ENCODE assay signal across 2 cellular contexts in the genomic region with DNA sequence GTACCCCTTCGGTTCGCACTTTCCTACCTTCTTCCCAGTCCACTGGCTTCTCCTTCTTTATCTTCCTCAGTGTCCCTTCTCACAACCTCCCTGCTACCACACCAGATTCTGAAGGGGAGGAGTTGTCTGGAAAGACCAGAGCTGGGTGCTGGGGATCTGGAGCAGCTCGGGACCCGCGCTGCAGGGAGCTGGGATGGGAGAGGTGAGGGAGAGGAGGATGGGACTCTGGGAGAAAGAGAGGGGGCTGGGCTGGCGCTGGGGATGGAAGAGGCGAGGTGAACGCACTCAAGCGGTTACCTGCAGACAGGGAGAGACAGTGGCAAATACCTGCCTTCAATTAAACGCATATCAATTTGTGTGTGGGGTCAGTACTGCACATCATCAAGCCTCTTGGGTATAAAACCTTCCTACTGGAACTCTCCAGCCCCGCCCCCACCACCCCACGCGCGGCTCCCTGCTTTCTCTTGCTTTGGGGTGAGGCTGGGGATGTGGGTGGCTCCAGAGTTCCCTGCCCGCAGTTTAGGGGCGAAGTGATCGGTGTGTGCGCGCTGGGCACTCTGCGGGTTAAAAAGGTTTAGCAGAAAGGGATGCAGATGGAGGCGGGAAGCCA.
TF ChIP-seq lines count a peak whose summit lies in the region.

No MANE protein-coding gene starts in this region.

TF ChIP-seq in A549, 52 proteins besides CTCF, POLR2A, EP300 and RAD21:
- TF ChIP-seq, protein P1, sequence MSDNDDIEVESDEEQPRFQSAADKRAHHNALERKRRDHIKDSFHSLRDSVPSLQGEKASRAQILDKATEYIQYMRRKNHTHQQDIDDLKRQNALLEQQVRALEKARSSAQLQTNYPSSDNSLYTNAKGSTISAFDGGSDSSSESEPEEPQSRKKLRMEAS (IDR thresholded peaks at IDR 0.05): no peak
- TF ChIP-seq FOSL2 (IDR thresholded peaks at IDR 0.05): no peak
- no peak for TF ChIP-seq FOSL2 (CRISPR knock-in tag; IDR thresholded peaks at IDR 0.05)
- TF ChIP-seq, protein P2, sequence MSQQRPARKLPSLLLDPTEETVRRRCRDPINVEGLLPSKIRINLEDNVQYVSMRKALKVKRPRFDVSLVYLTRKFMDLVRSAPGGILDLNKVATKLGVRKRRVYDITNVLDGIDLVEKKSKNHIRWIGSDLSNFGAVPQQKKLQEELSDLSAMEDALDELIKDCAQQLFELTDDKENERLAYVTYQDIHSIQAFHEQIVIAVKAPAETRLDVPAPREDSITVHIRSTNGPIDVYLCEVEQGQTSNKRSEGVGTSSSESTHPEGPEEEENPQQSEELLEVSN (IDR thresholded peaks at IDR 0.05; ENCODE audit: borderline replicate concordance, low read depth): no peak
- TF ChIP-seq RNF2 (IDR thresholded peaks at IDR 0.05; ENCODE audit: borderline replicate concordance, low read depth): no peak
- TF ChIP-seq RCOR1 (IDR thresholded peaks at IDR 0.05; ENCODE audit: low read depth, low read length): no peak
- no peak for TF ChIP-seq PBX3 (IDR thresholded peaks at IDR 0.05)
- no peak for TF ChIP-seq ESRRA (IDR thresholded peaks at IDR 0.05; ENCODE audit: borderline replicate concordance, low read length)
- no peak for TF ChIP-seq SMC3 (IDR thresholded peaks at IDR 0.05)
- no peak for TF ChIP-seq CHD4 (IDR thresholded peaks at IDR 0.05; ENCODE audit: borderline replicate concordance)
- TF ChIP-seq CHD2 (IDR thresholded peaks at IDR 0.05; ENCODE audit: low read length, partially characterized antibody): no peak
- TF ChIP-seq FOSB (CRISPR knock-in tag; IDR thresholded peaks at IDR 0.05): no peak
- no peak for TF ChIP-seq PHF8 (IDR thresholded peaks at IDR 0.05; ENCODE audit: borderline replicate concordance, low read depth)
- no peak for TF ChIP-seq RFX5 (IDR thresholded peaks at IDR 0.05)
- no peak for TF ChIP-seq HES2 (IDR thresholded peaks at IDR 0.05)
TF ChIP-seq in A549: peak in this region for 0.

TF ChIP-seq in K562, 482 proteins besides CTCF, POLR2A, EP300 and RAD21:
- TF ChIP-seq DLX4 (CRISPR knock-in tag; IDR thresholded peaks at IDR 0.05) (no peak), SOX6 (IDR thresholded peaks at IDR 0.05) (no peak), ZNF449 (CRISPR knock-in tag; IDR thresholded peaks at IDR 0.05) (no peak), KAT7 (CRISPR knock-in tag; IDR thresholded peaks at IDR 0.05; ENCODE audit: borderline replicate concordance) (no peak), SMAD3 (CRISPR knock-in tag; conservative IDR thresholded peaks at IDR 0.05) (no peak)
- TF ChIP-seq, protein P3, sequence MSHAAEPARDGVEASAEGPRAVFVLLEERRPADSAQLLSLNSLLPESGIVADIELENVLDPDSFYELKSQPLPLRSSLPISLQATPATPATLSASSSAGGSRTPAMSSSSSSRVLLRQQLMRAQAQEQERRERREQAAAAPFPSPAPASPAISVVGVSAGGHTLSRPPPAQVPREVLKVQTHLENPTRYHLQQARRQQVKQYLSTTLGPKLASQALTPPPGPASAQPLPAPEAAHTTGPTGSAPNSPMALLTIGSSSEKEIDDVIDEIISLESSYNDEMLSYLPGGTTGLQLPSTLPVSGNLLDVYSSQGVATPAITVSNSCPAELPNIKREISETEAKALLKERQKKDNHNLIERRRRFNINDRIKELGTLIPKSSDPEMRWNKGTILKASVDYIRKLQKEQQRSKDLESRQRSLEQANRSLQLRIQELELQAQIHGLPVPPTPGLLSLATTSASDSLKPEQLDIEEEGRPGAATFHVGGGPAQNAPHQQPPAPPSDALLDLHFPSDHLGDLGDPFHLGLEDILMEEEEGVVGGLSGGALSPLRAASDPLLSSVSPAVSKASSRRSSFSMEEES (CRISPR knock-in tag; IDR thresholded peaks at IDR 0.05): no peak
- TF ChIP-seq, protein P4, sequence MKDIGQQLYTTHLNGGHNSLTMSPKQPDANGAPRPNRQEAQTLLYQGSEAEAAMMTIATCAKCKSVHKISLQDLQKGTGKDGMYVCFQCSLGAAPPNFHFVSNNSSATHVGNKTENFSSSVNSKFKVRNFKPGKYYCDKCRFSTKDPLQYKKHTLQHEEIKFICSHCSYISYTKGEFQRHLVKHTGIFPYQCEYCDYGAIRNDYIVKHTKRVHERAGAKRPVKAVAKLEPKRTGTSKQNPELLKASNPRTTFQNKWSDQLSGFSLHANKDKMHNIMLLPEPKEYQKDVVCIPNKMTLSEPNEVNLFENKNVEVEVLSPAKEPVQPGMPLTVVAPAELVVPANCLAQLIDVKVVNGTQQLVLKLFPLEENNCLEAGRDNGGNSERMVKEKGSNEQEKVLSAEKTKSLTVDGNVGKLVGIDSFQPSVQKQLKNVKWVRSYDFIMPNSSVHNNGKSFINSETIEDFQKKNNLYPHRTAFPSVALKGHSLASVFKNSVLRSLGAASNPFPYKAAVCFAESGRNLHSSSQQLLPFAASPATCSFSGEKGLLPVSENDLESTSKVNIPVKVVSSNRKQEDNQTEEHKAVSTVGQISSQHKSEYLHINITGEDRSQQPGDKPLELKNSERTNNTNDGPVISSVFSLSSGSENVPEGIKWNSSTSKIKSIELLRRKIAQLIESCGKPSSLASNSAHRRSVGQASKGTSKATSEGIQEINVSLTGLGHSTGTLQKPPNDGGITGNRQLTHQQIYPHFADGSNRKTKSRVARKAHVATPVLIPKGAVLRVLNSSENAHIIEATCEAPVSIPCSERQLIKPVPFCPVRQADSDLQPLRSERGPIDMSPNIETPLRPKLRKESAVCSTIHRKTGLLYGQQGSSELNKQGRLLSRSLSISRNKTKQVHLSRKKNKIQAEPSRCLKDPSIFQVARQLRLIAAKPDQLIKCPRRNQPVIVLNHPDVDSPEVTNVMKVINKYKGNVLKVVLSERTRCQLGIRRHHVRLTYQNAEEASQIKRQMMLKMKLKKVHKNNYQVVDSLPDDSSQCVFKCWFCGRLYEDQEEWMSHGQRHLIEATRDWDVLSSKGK (CRISPR knock-in tag; IDR thresholded peaks at IDR 0.05): no peak
